In the genomic region with DNA sequence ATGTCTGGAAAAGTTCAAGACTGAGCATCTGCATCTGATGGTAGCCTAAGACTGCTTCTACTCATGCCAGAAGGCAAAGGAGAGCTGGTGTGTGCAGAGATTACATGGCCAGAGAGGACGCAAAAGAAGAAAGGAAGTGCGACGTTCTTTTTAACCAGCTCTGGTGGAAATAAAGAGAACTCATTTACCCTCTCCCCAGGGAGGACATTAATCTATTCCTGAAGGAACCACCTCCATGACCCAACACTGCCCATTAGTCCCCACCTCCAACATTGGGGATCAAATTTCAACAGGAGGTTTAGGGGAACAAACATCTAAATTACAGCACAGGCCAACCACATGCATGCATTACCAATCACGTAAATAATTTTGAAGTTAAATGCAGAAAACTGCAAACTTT, we compare ENCODE assay signal across 9 cellular contexts. TPM values are rescaled to one million over a fixed set of nuclear protein-coding genes. Genes with fewer than 3 reads are reported as not detected.
DNase-seq lines count a peak whose midpoint lies in the region; ATAC-seq, FAIRE-seq and TF ChIP-seq lines count a peak whose summit lies in the region.
"Had no signal": no experiment of that assay in that cellular context is flagged by ENCODE, and none has a peak within 500 bp of the region (broad histone marks: within the 10 kb centered on the region; RNA-seq: fewer than 3 reads in every experiment).

No MANE protein-coding gene starts in this region.

- H3K36me3 ChIP-seq in H1 (ENCODE audit: control insufficient read depth in 2 of 4, insufficient read depth in 4 of 4, low read length in 3 of 4) (peaks cover 0 to 3% (median 1%) of the 10 kb centered on the region in 4 experiments; a peak in 3 of 8 replicates), psoas muscle (ENCODE audit: insufficient read depth in 1 of 2, low read depth in 1 of 2) (no peaks in the 10 kb centered on the region)

- POLR2A ChIA-PET in H1 (lab: Charles Lee; ENCODE audit: partially characterized antibody) = interaction anchor here (0.6 to 5.8 kb wide), 10 partner anchors 9 to 1061 kb away, joined by 3 to 39 read pairs (median 3); a partner anchor contains a TSS

- peak overlapping the region; percentile 62 for H3K4me3 ChIP-seq in GM08714 (ENCODE audit: low read length)
- H3K4me3 ChIP-seq in H1 (ENCODE audit: extremely low read depth in 1 of 4, insufficient read depth in 2 of 4, low read depth in 3 of 4, low read length in 4 of 4) = peak overlapping the region; percentile 61 to 88 (median 84)
- peak overlapping the region; percentile 92 for H3K4me3 ChIP-seq in psoas muscle

- no peak overlapping the region for H2BK120ac ChIP-seq in H1 (replicated peaks; ENCODE audit: low read depth, low read length)

- 4% methylated on average over 4 of the region's 4 CpGs; no CpG with 5 or more reads in 1 of the 2 experiments for WGBS in H1 (ENCODE audit: extremely low coverage in 1 of 2, insufficient coverage in 1 of 2, insufficient read length in 1 of 2, insufficient replicate concordance in 2 of 2, low coverage in 1 of 2, low lambda C conversion rate in 2 of 2, missing lambda C conversion rate in 1 of 2), 2 experiments
- WGBS in psoas muscle, 3 donors = 38 to 70% (median 57%) methylated on average over 4 of the region's 4 CpGs

- no peak for ATAC-seq in psoas muscle
- no peak for ATAC-seq in GM19467 (IDR thresholded peaks at IDR 0.05; ENCODE audit: unreplicated experiment)
- ATAC-seq in GM19324 (IDR thresholded peaks at IDR 0.05; ENCODE audit: low FRiP score, unreplicated experiment) = no peak
- ATAC-seq: left lobe of liver had no signal

- H3K18ac ChIP-seq in H1 (ENCODE audit: extremely low read depth, low read length) = no peak overlapping the region

- H3K27ac ChIP-seq in H1 (ENCODE audit: low read depth, low read length) (no peak overlapping the region), psoas muscle (no peak overlapping the region)

- peak; percentile 19 for DNase-seq in NCI-H446 treated with DMSO at 0.1 percent for 48 hours (lab: John Stamatoyannopoulos, UW)
- no peak for DNase-seq in H1 (ENCODE audit: low read depth in 1 of 2, low spot score in 2 of 2)
- no peak for DNase-seq in psoas muscle
- no peak for DNase-seq in dermis blood vessel endothelial cell
- no peak for DNase-seq in KG1 (lab: John Stamatoyannopoulos, UW)

- H3K79me2 ChIP-seq in H1 (ENCODE audit: control insufficient read depth in 1 of 2, insufficient read depth in 2 of 2, low read length in 2 of 2) = peaks cover 0 to 63% of the 10 kb centered on the region in 2 experiments; a peak in 2 of 4 replicates

- H3K9me3 ChIP-seq in H1 (ENCODE audit: insufficient read depth in 2 of 2, low read depth in 1 of 2, low read length in 1 of 2) (no peaks in the 10 kb centered on the region), psoas muscle (no peaks in the 10 kb centered on the region)

- TF ChIP-seq CTCF in H1 (IDR thresholded peaks at IDR 0.05; ENCODE audit: control extremely low read depth in 1 of 3, insufficient read depth in 1 of 3, low read depth in 1 of 3, low read length in 3 of 3) (no peak), psoas muscle (IDR thresholded peaks at IDR 0.05) (no peak)

- CTCF ChIA-PET in H1 (lab: Charles Lee; ENCODE audit: partially characterized antibody) = interaction anchor here (0.8 to 3.5 kb wide), 5 partner anchors 10 to 153 kb away, joined by 3 to 11 read pairs (median 7); a partner anchor contains a TSS

- H3K4me1 ChIP-seq in H1 (replicated peaks in 1 of 4; ENCODE audit: control insufficient read depth in 3 of 4, insufficient read depth in 4 of 4, low read length in 3 of 4) (peaks cover 0 to 9% (median 1%) of the 10 kb centered on the region in 4 experiments; a peak in 3 of 7 replicates), psoas muscle (peaks cover 8% of the 10 kb centered on the region)

- H2BK12ac ChIP-seq in H1 (ENCODE audit: low read depth, low read length) = no peak overlapping the region

- peaks cover 0 to 7% of the 10 kb centered on the region in 2 experiments for H4K20me1 ChIP-seq in H1 (replicated peaks in 1 of 2; ENCODE audit: control insufficient read depth in 1 of 2, insufficient read depth in 2 of 2, low read length in 2 of 2)

- H3K79me1 ChIP-seq in H1 (ENCODE audit: low read depth, low read length) = no peaks in the 10 kb centered on the region

- no peak overlapping the region for H3K9ac ChIP-seq in H1 (replicated peaks in 1 of 4; ENCODE audit: extremely low read depth in 1 of 4, low read depth in 3 of 4, low read length in 3 of 4)

- no peak overlapping the region for H4K91ac ChIP-seq in H1 (replicated peaks; ENCODE audit: insufficient read length, low read length)

- no peak for TF ChIP-seq POLR2A in H1 (IDR thresholded peaks at IDR 0.05; ENCODE audit: control extremely low read depth in 1 of 2, low read depth in 2 of 2, low read length in 2 of 2)

- no peak overlapping the region for H4K5ac ChIP-seq in H1 (ENCODE audit: insufficient read length, low read depth, low read length)

- peak overlapping the region; percentile 40; the same call in 1 of the 2 replicates for H2BK5ac ChIP-seq in H1 (ENCODE audit: low read depth, low read length)

- TF ChIP-seq RAD21 in H1 (IDR thresholded peaks at IDR 0.05 in 1 of 2, conservative IDR thresholded peaks at IDR 0.05 in 1 of 2; ENCODE audit: low read depth in 2 of 2, low read length in 2 of 2) = no peak

- peak overlapping the region; percentile 76 to 97 for H3K4me2 ChIP-seq in H1 (ENCODE audit: insufficient read depth in 1 of 2, low read depth in 2 of 2, low read length in 2 of 2)

- no peak for TF ChIP-seq EP300 in H1 (IDR thresholded peaks at IDR 0.05; ENCODE audit: borderline replicate concordance in 1 of 2, low read depth in 2 of 2, low read length in 2 of 2)

- no peak overlapping the region for H2BK20ac ChIP-seq in H1 (ENCODE audit: low read length)

- H3K4ac ChIP-seq in H1 (replicated peaks; ENCODE audit: insufficient read length, low read depth, low read length) = peak overlapping the region; percentile 4

- no peak overlapping the region for H3K56ac ChIP-seq in H1 (replicated peaks; ENCODE audit: insufficient read length, low read depth, low read length)

- no peak overlapping the region for H3K14ac ChIP-seq in H1 (ENCODE audit: insufficient read length)

- no peak for FAIRE-seq in H1 (lab: Jason Lieb, UNC)

- no peak overlapping the region for H3K23ac ChIP-seq in H1 (ENCODE audit: insufficient read length)

- H2AFZ ChIP-seq in H1 (ENCODE audit: low read length) = no peak overlapping the region

- intact Hi-C loops in psoas muscle (cut with DNase I) = loop anchor here (10.0 kb wide), 5 partner anchors 56 to 154 kb away; a partner anchor contains a TSS

- no peaks in the 10 kb centered on the region for H3K27me3 ChIP-seq in H1 (replicated peaks in 1 of 4; ENCODE audit: control insufficient read depth in 3 of 4, extremely low read depth in 1 of 4, insufficient read depth in 3 of 4, low read length in 3 of 4)
- no peaks in the 10 kb centered on the region for H3K27me3 ChIP-seq in psoas muscle (ENCODE audit: insufficient read depth in 3 of 3, low read length in 2 of 3)

- H4K8ac ChIP-seq in H1 (ENCODE audit: extremely low read depth, insufficient read depth, low read length) = no peak overlapping the region

- H2AK5ac ChIP-seq in H1 (ENCODE audit: low read depth, low read length) = no peak overlapping the region

- H2BK15ac ChIP-seq in H1 (ENCODE audit: low read length) = no peak overlapping the region; the same call in 1 of the 2 replicates

- H3K23me2 ChIP-seq in H1 (ENCODE audit: low read depth, low read length) = peaks cover 11% of the 10 kb centered on the region

TF ChIP-seq in H1, 55 proteins besides CTCF, POLR2A, EP300 and RAD21:
- TF ChIP-seq EZH2 (IDR thresholded peaks at IDR 0.05; ENCODE audit: low read depth, low read length, severe bottlenecking) = no peak
- no peak for TF ChIP-seq TBP (IDR thresholded peaks at IDR 0.05; ENCODE audit: low read depth, low read length)
- 0 out of 2 replicates have a peak, but pooled peaks have one; percentile 8 for TF ChIP-seq SIX5 (IDR thresholded peaks at IDR 0.05; ENCODE audit: low read depth, low read length)
- TF ChIP-seq YY1 (IDR thresholded peaks at IDR 0.05; ENCODE audit: low read depth, low read length) = 0 out of 2 replicates have a peak, but pooled peaks have one; percentile 6

RNA-seq across cellular contexts. Expression of a gene that starts 1.5 kb away (rescaled TPM):
- total RNA-seq in H1 (2021; fragmentation: NEBNext Ultra II Directional; extraction: Animal tissue kit (Norgen Biotek cat#: 25700)) = 28.5 and 28.7 TPM in 2 replicates
- polyA plus RNA-seq in H1 (2011; rRNA removed) = 5.1 and 10.0 TPM in 2 replicates
- polyA plus RNA-seq in H1 (2011; cell fraction: cytosol; rRNA removed) = 14.8 TPM
- polyA plus RNA-seq in H1 (2011; cell fraction: nucleus; rRNA removed) = 2.0 TPM
- 13.8 to 27.7 TPM (median 18.4 TPM) in 4 replicates for polyA plus RNA-seq in H1 (2012, experiment 1 of 2)
- polyA plus RNA-seq in H1 (2012, experiment 2 of 2) = 1.8 TPM
- polyA plus RNA-seq in H1 (2013, experiment 1 of 2) = 18.5 TPM
- polyA plus RNA-seq in H1 (2013, experiment 2 of 2) = 20.6 TPM
- polyA minus RNA-seq in H1 (2011; rRNA and poly(A)+ RNA removed) = 18.7 and 22.4 TPM in 2 replicates
- polyA minus RNA-seq in H1 (2011; cell fraction: cytosol; rRNA and poly(A)+ RNA removed) = 17.5 TPM
- 24.4 TPM for polyA minus RNA-seq in H1 (2011; cell fraction: nucleus; rRNA and poly(A)+ RNA removed)
- 10 to 100 TPM; 25.4 to 33.4 (median 30.7) TPM for total RNA-seq in psoas muscle
- polyA plus RNA-seq in psoas muscle = 10 to 100 TPM; 16.2 to 25.0 (median 18.0) TPM
- 102 and 150 TPM in 2 replicates for total RNA-seq in dermis blood vessel endothelial cell

RNA-seq across cellular contexts. Expression of a gene that starts 41.6 kb away (rescaled TPM):
- 4.7 and 5.2 TPM in 2 replicates for total RNA-seq in H1 (2021; fragmentation: NEBNext Ultra II Directional; extraction: Animal tissue kit (Norgen Biotek cat#: 25700))
- 2.4 and 6.4 TPM in 2 replicates for polyA plus RNA-seq in H1 (2011; rRNA removed)
- polyA plus RNA-seq in H1 (2011; cell fraction: cytosol; rRNA removed) = 3.2 TPM
- 2.0 TPM for polyA plus RNA-seq in H1 (2011; cell fraction: nucleus; rRNA removed)
- polyA plus RNA-seq in H1 (2012, experiment 1 of 2) = 3.6 to 4.2 TPM (median 3.7 TPM) in 4 replicates
- 1.8 TPM for polyA plus RNA-seq in H1 (2012, experiment 2 of 2)
- polyA plus RNA-seq in H1 (2013, experiment 1 of 2) = 5.2 TPM
- 5.7 TPM for polyA plus RNA-seq in H1 (2013, experiment 2 of 2)
- polyA minus RNA-seq in H1 (2011; rRNA and poly(A)+ RNA removed) = 5.3 and 5.7 TPM in 2 replicates
- polyA minus RNA-seq in H1 (2011; cell fraction: cytosol; rRNA and poly(A)+ RNA removed) = 4.6 TPM
- 7.0 TPM for polyA minus RNA-seq in H1 (2011; cell fraction: nucleus; rRNA and poly(A)+ RNA removed)
- total RNA-seq in psoas muscle = 1 to 10 TPM in 3 of 4 donors, under 1 TPM in 1; 0.69 to 2.5 (median 1.8) TPM
- polyA plus RNA-seq in psoas muscle = 1 to 10 TPM in 2 of 3 donors, under 1 TPM in 1; 0.90 to 1.9 (median 1.2) TPM
- total RNA-seq in dermis blood vessel endothelial cell = 28.8 and 31.4 TPM in 2 replicates
